ENCODE assay signal across 24 cellular contexts in the genomic region with DNA sequence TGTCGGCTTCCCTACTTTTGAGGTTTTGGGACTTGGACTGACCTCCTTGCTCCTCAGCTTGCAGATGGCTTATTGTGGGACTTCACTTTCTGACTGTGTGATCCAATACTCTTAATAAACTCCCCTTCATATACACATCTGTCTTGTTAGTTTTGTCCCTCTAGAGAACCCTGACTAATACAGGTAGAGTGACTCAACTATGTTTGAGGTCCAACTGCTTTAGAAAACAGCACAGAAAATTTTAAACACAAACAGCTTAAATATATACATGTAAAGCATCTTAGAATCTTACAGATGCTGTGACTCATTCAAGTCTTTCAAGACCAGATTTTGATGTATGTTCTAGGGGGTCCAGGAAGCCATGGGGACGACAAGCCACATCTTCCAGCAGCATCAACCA.
"Had no signal": no experiment of that assay in that cellular context is flagged by ENCODE, and none has a peak within 500 bp of the region (broad histone marks: within the 10 kb centered on the region; RNA-seq: fewer than 3 reads in every experiment).

No MANE protein-coding gene starts in this region.

- FAIRE-seq: endometrium, keratinocyte had no signal

- H3K27ac ChIP-seq: colonic mucosa, gastrocnemius medialis, prostate gland, right atrium auricular region, stomach, thyroid gland had no signal

- H3K4me3 ChIP-seq: colonic mucosa, gastrocnemius medialis, lung, mucosa of descending colon, prostate gland, right atrium auricular region, stomach, thyroid gland had no signal

- H3K36me3 Mint-ChIP-seq: mesothelial cell of epicardium, naive B cell had no signal

- H3K9me3 Mint-ChIP-seq: central memory CD8-positive, alpha-beta T cell; dendritic cell treated with granulocyte-macrophage colony-stimulating factor and Interleukin-4, amounts not matched to agents 40 ng/mL and 50 ng/mL, for 4 days; mesothelial cell of epicardium; naive B cell; nephron progenitor cell had no signal

- ATAC-seq: gastrocnemius medialis, left ventricle myocardium superior, mucosa of descending colon, sciatic nerve had no signal

- H3K27me3 ChIP-seq: colonic mucosa, gastrocnemius medialis, right atrium auricular region, thyroid gland had no signal

- H3K4me3 Mint-ChIP-seq: central memory CD8-positive, alpha-beta T cell; dendritic cell treated with granulocyte-macrophage colony-stimulating factor and Interleukin-4, amounts not matched to agents 40 ng/mL and 50 ng/mL, for 4 days; mesothelial cell of epicardium; nephron progenitor cell had no signal

- H3K27ac Mint-ChIP-seq: dendritic cell treated with granulocyte-macrophage colony-stimulating factor and Interleukin-4, amounts not matched to agents 40 ng/mL and 50 ng/mL, for 4 days; mesothelial cell of epicardium; nephron progenitor cell had no signal

- H3K4me1 ChIP-seq: colonic mucosa, gastrocnemius medialis, right atrium auricular region, stomach, thyroid gland had no signal

- DNase-seq: colonic mucosa; effector memory CD4-positive, alpha-beta T cell; gastrocnemius medialis; head of caudate nucleus; left ventricle myocardium superior; mesenchymal stem cell; mucosa of descending colon; naive B cell; nephron progenitor cell; nucleus accumbens; stimulated activated CD8-positive, alpha-beta memory T cell treated with anti-CD3 and anti-CD28 coated beads, Interleukin-4, amount 100 ng/mL, for 48 hours; stimulated activated naive CD4-positive, alpha-beta T cell treated with Interleukin-2 at 50 U/mL for 16 hours; stomach; thyroid gland; trophoblast cell had no signal

- H3K36me3 ChIP-seq: colonic mucosa, gastrocnemius medialis, prostate gland, right atrium auricular region, stomach, thyroid gland had no signal

- H3K27me3 Mint-ChIP-seq: naive B cell had no signal

- H3K9me3 ChIP-seq: colonic mucosa, gastrocnemius medialis, mucosa of descending colon, prostate gland, right atrium auricular region, stomach, thyroid gland had no signal

- H3K4me1 Mint-ChIP-seq: central memory CD8-positive, alpha-beta T cell had no signal
